13 cellular contexts compared by ENCODE assay signal in the genomic region with DNA sequence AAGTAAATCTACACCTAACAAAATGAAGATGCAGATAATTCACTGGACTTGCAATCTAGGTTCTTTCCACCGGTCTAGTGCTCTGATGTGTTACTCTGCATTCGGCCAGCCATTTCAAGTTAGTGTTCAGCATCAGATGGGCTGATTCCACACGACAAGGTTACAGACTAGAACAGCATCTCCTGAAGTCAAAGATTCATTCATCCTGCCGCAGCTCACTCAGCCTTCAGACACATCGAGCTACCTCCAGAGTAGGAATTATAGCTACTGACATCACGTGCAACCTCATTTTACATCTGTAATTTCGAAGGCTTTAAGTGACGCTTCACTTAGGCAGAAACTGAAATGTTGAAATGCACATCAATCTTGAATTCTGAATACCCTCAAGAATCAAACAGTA.
DNase-seq lines count a peak whose midpoint lies in the region; ATAC-seq and TF ChIP-seq lines count a peak whose summit lies in the region.
"Had no signal": no experiment of that assay in that cellular context is flagged by ENCODE, and none has a peak within 500 bp of the region (broad histone marks: within the 10 kb centered on the region; RNA-seq: fewer than 3 reads in every experiment).

No MANE protein-coding gene starts in this region.

- H3K4me1 Mint-ChIP-seq in H9: peaks cover 3 to 5% of the 10 kb centered on the region in 2 experiments; a peak in 3 of 4 replicates
- H3K4me1 Mint-ChIP-seq: CD4-positive, CD25-positive, alpha-beta regulatory T cell had no signal

- no peak overlapping the region for H3T11ph ChIP-seq in H9 (ENCODE audit: low read length)

- H2BK5ac ChIP-seq in IMR-90 (ENCODE audit: low read depth, low read length, poor library complexity, severe bottlenecking): peak overlapping the region; percentile 98
- H2BK5ac ChIP-seq in H9 (ENCODE audit: insufficient read length, low read length): no peak overlapping the region

- H3K4me1 ChIP-seq in ACC112 (ENCODE audit: control insufficient read depth, insufficient read depth, low read length, unreplicated experiment) (peaks cover 37% of the 10 kb centered on the region), IMR-90 (ENCODE audit: control insufficient read depth, insufficient read depth, low read length) (peaks cover 16% of the 10 kb centered on the region), osteoblast (ENCODE audit: insufficient read depth, low read length) (peaks cover 43% of the 10 kb centered on the region), H9 (ENCODE audit: insufficient read depth, low read length) (no peaks in the 10 kb centered on the region)
- H3K4me1 ChIP-seq: BLaER1 treated with 17β-estradiol and CSF1 and Interleukin-3, amounts not matched to agents 10 nM and 100 nM had no signal

- H3K56ac ChIP-seq in IMR-90 (ENCODE audit: extremely low read depth, insufficient read depth, low read length) (no peak overlapping the region), H9 (ENCODE audit: insufficient read length, low read depth, low read length) (no peak overlapping the region)

- H3K4ac ChIP-seq in IMR-90 (ENCODE audit: low read depth, low read length): peak overlapping the region; percentile 100
- no peak overlapping the region for H3K4ac ChIP-seq in H9 (ENCODE audit: low read depth, low read length)

- H2AK5ac ChIP-seq in IMR-90 (ENCODE audit: low read depth, low read length) (peak overlapping the region; percentile 97), H9 (ENCODE audit: insufficient read length, low read length) (no peak overlapping the region)

- H3K23ac ChIP-seq in IMR-90 (ENCODE audit: low read depth, low read length) (no peak overlapping the region), H9 (ENCODE audit: insufficient read length, low read depth, low read length) (no peak overlapping the region)

- DNase-seq in IMR-90: no peak
- peak; percentile 66 for DNase-seq in cerebellar cortex (ENCODE audit: low spot score)
- DNase-seq in osteoblast (ENCODE audit: insufficient read length, low spot score, missing footprints): no peak
- DNase-seq in H9: no peak
- DNase-seq in dorsolateral prefrontal cortex: no peak
- DNase-seq in T1000 (lab: John Stamatoyannopoulos, UW): no peak
- DNase-seq: 8988T; ACHN; CD4-positive, CD25-positive, alpha-beta regulatory T cell had no signal

- TF ChIP-seq CTCF in IMR-90 (conservative IDR thresholded peaks at IDR 0.05; ENCODE audit: low read depth, low read length) (no peak), osteoblast (IDR thresholded peaks at IDR 0.05; ENCODE audit: extremely low read depth, low read depth, low read length) (no peak), H9 (conservative IDR thresholded peaks at IDR 0.05) (no peak), dorsolateral prefrontal cortex (IDR thresholded peaks at IDR 0.05 in 54 of 56, conservative IDR thresholded peaks at IDR 0.05 in 2 of 56; ENCODE audit: low read depth in 1 of 56, partially characterized antibody in 56 of 56) (no peak)

- TF ChIP-seq RAD21 in IMR-90 (IDR thresholded peaks at IDR 0.05; ENCODE audit: low read length): no peak

- H3K4me2 ChIP-seq in IMR-90 (ENCODE audit: low read depth, low read length) (no peak overlapping the region), osteoblast (ENCODE audit: insufficient read depth, low read length) (no peak overlapping the region), H9 (ENCODE audit: insufficient read depth, insufficient read length, low read length) (no peak overlapping the region)
- H3K4me2 ChIP-seq: BLaER1 treated with 17β-estradiol and CSF1 and Interleukin-3, amounts not matched to agents 10 nM and 100 nM had no signal

- intact Hi-C loops in IMR-90 (cut with micrococcal nuclease): loop anchor here (5.0 kb wide), 1 partner anchor 64 kb away; no protein-coding TSS in a partner anchor
- intact Hi-C loops in dorsolateral prefrontal cortex (cut with DNase I): no loop called here

- H2BK20ac ChIP-seq in IMR-90 (ENCODE audit: low read depth, low read length): peak overlapping the region; percentile 92
- H2BK20ac ChIP-seq in H9 (ENCODE audit: low read depth, low read length, poor library complexity, severe bottlenecking): no peak overlapping the region

- H3K9ac ChIP-seq in IMR-90 (ENCODE audit: low read depth, low read length): no peak overlapping the region
- H3K9ac ChIP-seq in H9 (ENCODE audit: extremely low read depth, insufficient read length, low read length): no peak overlapping the region
- H3K9ac ChIP-seq: BLaER1 treated with 17β-estradiol and CSF1 and Interleukin-3, amounts not matched to agents 10 nM and 100 nM had no signal

- peaks cover 7% of the 10 kb centered on the region for H3K9me1 ChIP-seq in IMR-90 (ENCODE audit: insufficient read depth, low read length)

- H2AFZ ChIP-seq in ACC112 (ENCODE audit: low read length, unreplicated experiment) (no peak overlapping the region), IMR-90 (replicated peaks; ENCODE audit: low read length, poor library complexity) (no peak overlapping the region), osteoblast (ENCODE audit: low read length) (no peak overlapping the region), H9 (ENCODE audit: low read length) (no peak overlapping the region)

- H3K79me1 ChIP-seq in IMR-90 (ENCODE audit: low read depth in 1 of 2, low read length in 2 of 2) (peaks cover 29 to 55% of the 10 kb centered on the region in 2 experiments), H9 (ENCODE audit: insufficient read depth, low read depth, low read length, poor library complexity, severe bottlenecking) (no peaks in the 10 kb centered on the region)

- no peaks in the 10 kb centered on the region for H3K36me3 ChIP-seq in ACC112 (ENCODE audit: insufficient read depth, low read length)
- H3K36me3 ChIP-seq in IMR-90 (ENCODE audit: control insufficient read depth, insufficient read depth, low read length): no peaks in the 10 kb centered on the region
- no peaks in the 10 kb centered on the region for H3K36me3 ChIP-seq in osteoblast (ENCODE audit: insufficient read depth, low read length)
- H3K36me3 ChIP-seq: BLaER1 treated with 17β-estradiol and CSF1 and Interleukin-3, amounts not matched to agents 10 nM and 100 nM had no signal

- H3K27ac Mint-ChIP-seq in H9: no peak overlapping the region
- H3K27ac Mint-ChIP-seq: CD4-positive, CD25-positive, alpha-beta regulatory T cell had no signal

- in situ Hi-C loops in IMR-90 (cut with MboI; ENCODE audit: low sequenced_read_pairs): no loop called here

- no peaks in the 10 kb centered on the region for H3K36me3 Mint-ChIP-seq in H9 (ENCODE audit: insufficient read depth in 1 of 3, low read depth in 3 of 3)
- H3K36me3 Mint-ChIP-seq: CD4-positive, CD25-positive, alpha-beta regulatory T cell had no signal

- H2BK15ac ChIP-seq in IMR-90 (ENCODE audit: low read depth, low read length) (peak overlapping the region; percentile 84; the same call in 1 of the 3 replicates), H9 (ENCODE audit: low read depth, low read length) (no peak overlapping the region)

- H4K20me1 ChIP-seq in IMR-90 (ENCODE audit: insufficient read depth, low read length): no peaks in the 10 kb centered on the region
- H4K20me1 ChIP-seq in osteoblast (ENCODE audit: insufficient read depth, low read length): no peaks in the 10 kb centered on the region
- no peaks in the 10 kb centered on the region for H4K20me1 ChIP-seq in H9 (ENCODE audit: control insufficient read depth, insufficient read depth, insufficient read length)
- H4K20me1 ChIP-seq: BLaER1 treated with 17β-estradiol and CSF1 and Interleukin-3, amounts not matched to agents 10 nM and 100 nM had no signal

- H3K9me3 ChIP-seq in IMR-90 (ENCODE audit: control insufficient read depth, insufficient read depth, low read length) (no peaks in the 10 kb centered on the region), osteoblast (ENCODE audit: low read depth, low read length) (no peaks in the 10 kb centered on the region), H9 (ENCODE audit: control insufficient read depth, low read depth, low read length) (no peaks in the 10 kb centered on the region)
- H3K9me3 ChIP-seq: BLaER1 treated with 17β-estradiol and CSF1 and Interleukin-3, amounts not matched to agents 10 nM and 100 nM had no signal

- H4K91ac ChIP-seq in IMR-90 (ENCODE audit: insufficient read depth, low read depth, low read length) (peak overlapping the region; percentile 61), H9 (ENCODE audit: insufficient read length, low read depth, low read length) (no peak overlapping the region)

- peak overlapping the region; percentile 73 for H4K5ac ChIP-seq in IMR-90 (ENCODE audit: low read depth, low read length)
- H4K5ac ChIP-seq in H9 (ENCODE audit: insufficient read length, low read depth, low read length): no peak overlapping the region

- H3K9me3 Mint-ChIP-seq in H9: no peaks in the 10 kb centered on the region

- no peak for ATAC-seq in IMR-90 (ENCODE audit: low read depth)
- ATAC-seq: HepG2 had no signal

- WGBS in IMR-90 (ENCODE audit: extremely low coverage in 2 of 2, insufficient read length in 1 of 2), 2 experiments: 97% methylated on average over 3 of the region's 8 CpGs; no CpG with 5 or more reads in 1 of the 2 experiments
- no CpG with 5 or more reads among the region's 8 CpGs for WGBS in H9 (ENCODE audit: extremely low coverage, insufficient read length, low lambda C conversion rate)

- dilution Hi-C loops in IMR-90 (cut with HindIII; ENCODE audit: low sequenced_read_pairs, unreplicated experiment): no loop called here

- H2AK9ac ChIP-seq in IMR-90 (replicated peaks; ENCODE audit: low read depth, low read length, poor library complexity): peak overlapping the region; percentile 12

- peaks cover 15% of the 10 kb centered on the region for H3K27me3 Mint-ChIP-seq in H9 (ENCODE audit: low read depth)

- no peak for TF ChIP-seq POLR2A in IMR-90 (IDR thresholded peaks at IDR 0.05; ENCODE audit: low read depth, low read length)

- H3K27me3 ChIP-seq in ACC112 (ENCODE audit: insufficient read depth, low read length) (no peaks in the 10 kb centered on the region), IMR-90 (ENCODE audit: control insufficient read depth, insufficient read depth, low read length) (no peaks in the 10 kb centered on the region), osteoblast (ENCODE audit: insufficient read depth, low read length) (no peaks in the 10 kb centered on the region), H9 (ENCODE audit: insufficient read depth, low read length) (no peaks in the 10 kb centered on the region), dorsolateral prefrontal cortex (no peaks in the 10 kb centered on the region)
- H3K27me3 ChIP-seq: BLaER1 treated with 17β-estradiol and CSF1 and Interleukin-3, amounts not matched to agents 10 nM and 100 nM had no signal

- peak overlapping the region; percentile 84; the same call in 1 of the 2 replicates for H3K27ac ChIP-seq in ACC112 (ENCODE audit: low read depth, low read length)
- no peak overlapping the region for H3K27ac ChIP-seq in IMR-90 (ENCODE audit: insufficient read depth, low read length)
- peak overlapping the region; percentile 93 for H3K27ac ChIP-seq in osteoblast (ENCODE audit: low read depth, low read length)
- H3K27ac ChIP-seq in H9 (ENCODE audit: insufficient read length, low read depth, low read length): no peak overlapping the region
- H3K27ac ChIP-seq in dorsolateral prefrontal cortex: peak overlapping the region in 1 of 59 donors; percentile 82
- H3K27ac ChIP-seq: BLaER1 treated with 17β-estradiol and CSF1 and Interleukin-3, amounts not matched to agents 10 nM and 100 nM had no signal

- no peak overlapping the region for H2BK12ac ChIP-seq in H9 (ENCODE audit: insufficient read length, low read depth, low read length)

- H3K79me2 ChIP-seq in ACC112 (ENCODE audit: control insufficient read depth, insufficient read depth, low read length, unreplicated experiment) (peaks cover 24% of the 10 kb centered on the region), osteoblast (ENCODE audit: insufficient read depth, low read length) (peaks cover 67% of the 10 kb centered on the region), H9 (ENCODE audit: insufficient read depth, low read length) (no peaks in the 10 kb centered on the region)

- peak overlapping the region; percentile 99; the same call in 1 of the 2 replicates for H3K18ac ChIP-seq in IMR-90 (ENCODE audit: low read depth, low read length)
- no peak overlapping the region for H3K18ac ChIP-seq in H9 (ENCODE audit: insufficient read length, low read depth, low read length)

- no peak overlapping the region for H3K4me3 Mint-ChIP-seq in H9
- H3K4me3 Mint-ChIP-seq: CD4-positive, CD25-positive, alpha-beta regulatory T cell had no signal

- H3K4me3 ChIP-seq in ACC112 (ENCODE audit: low read depth, low read length) (no peak overlapping the region), IMR-90 (ENCODE audit: insufficient read depth, low read depth, low read length) (no peak overlapping the region), osteoblast (ENCODE audit: insufficient read depth, low read length) (no peak overlapping the region), dorsolateral prefrontal cortex (no peak overlapping the region)
- H3K4me3 ChIP-seq: BLaER1 treated with 17β-estradiol and CSF1 and Interleukin-3, amounts not matched to agents 10 nM and 100 nM; GM12878 had no signal

- POLR2A ChIA-PET in IMR-90 (lab: Charles Lee; ENCODE audit: unreplicated experiment): interaction anchor here (0.6 kb wide), 1 partner anchor 76 kb away, joined by 3 read pairs; no protein-coding TSS in a partner anchor

- H3K23me2 ChIP-seq in H9 (ENCODE audit: insufficient read length, low read depth, low read length, poor library complexity, severe bottlenecking): no peaks in the 10 kb centered on the region

- no TSS peak for BruUV-seq in IMR-90 (replicated peaks; lab: Mats Ljungman, UMichigan)

- H3K14ac ChIP-seq in IMR-90 (replicated peaks; ENCODE audit: low read depth, low read length): peak overlapping the region; percentile 57; the same call in 1 of the 2 replicates
- H3K14ac ChIP-seq in H9 (ENCODE audit: insufficient read depth, low read length): no peak overlapping the region

- H4K8ac ChIP-seq in IMR-90 (ENCODE audit: low read depth in 2 of 2, low read length in 2 of 2): peak overlapping the region; percentile 6 to 48; a peak in 3 of 4 replicates
- H4K8ac ChIP-seq in H9 (replicated peaks; ENCODE audit: insufficient read length, low read depth, low read length): no peak overlapping the region

- peak overlapping the region; percentile 99 for H2BK120ac ChIP-seq in IMR-90 (ENCODE audit: low read depth, low read length)
- no peak overlapping the region for H2BK120ac ChIP-seq in H9 (ENCODE audit: low read depth, low read length, poor library complexity, severe bottlenecking)

- CTCF ChIA-PET in IMR-90 (lab: Yijun Ruan, JAX): interaction anchor here (0.9 kb wide), 1 partner anchor 11 kb away, joined by 3 read pairs; no protein-coding TSS in a partner anchor

Comparison
In these comparisons a context has a peak if more than half of its experiments do, and no peak if none do; other contexts are left out.
1. H3K27ac ChIP-seq: peak in ACC112 (single experiment) and osteoblast (single experiment); none in IMR-90 (single experiment) and H9 (single experiment).